In genomic region chr4:15765910-15766703, GRCh38 we compare ENCODE assay signal across 9 cellular contexts. TPM values are rescaled to one million over a fixed set of nuclear protein-coding genes. Genes with fewer than 3 reads are reported as not detected.
DNase-seq lines count a peak whose midpoint lies in the region; ATAC-seq, FAIRE-seq and TF ChIP-seq lines count a peak whose summit lies in the region.
"Had no signal": no experiment of that assay in that cellular context is flagged by ENCODE, and none has a peak within 500 bp of the region (broad histone marks: within the 10 kb centered on the region; RNA-seq: fewer than 3 reads in every experiment).

No MANE protein-coding gene starts in this region.

- H3K9me3 Mint-ChIP-seq in activated T-cell treated with anti-CD3 and anti-CD28 coated beads, Interleukin-2, amount 50 U/mL, for 72 hours, result peaks cover 4 to 9% of the 10 kb centered on the region in 2 donors

- no peak for FAIRE-seq in kidney (lab: Jason Lieb, UNC)
- FAIRE-seq: G401.6 had no signal

- H3K27me3 Mint-ChIP-seq in activated T-cell treated with anti-CD3 and anti-CD28 coated beads, Interleukin-2, amount 50 U/mL, for 72 hours (ENCODE audit: low read depth), result no peaks in the 10 kb centered on the region

- WGBS in transverse colon (ENCODE audit: low coverage in 1 of 2), 2 donors, result 26 to 32% methylated on average over 5 to 6 of the region's 6 CpGs
- 37 to 40% methylated on average over 6 of the region's 6 CpGs for WGBS in GM23248 (ENCODE audit: low coverage in 1 of 2, low lambda C conversion rate in 2 of 2, missing lambda C conversion rate in 2 of 2), 2 experiments

- H4K20me1 ChIP-seq in GM23248 (ENCODE audit: insufficient read depth), result no peaks in the 10 kb centered on the region

- peak overlapping the region in 1 of 4 donors; percentile 2 for H3K27ac ChIP-seq in transverse colon
- no peak overlapping the region for H3K27ac ChIP-seq in GM23248
- no peak overlapping the region for H3K27ac ChIP-seq in kidney (ENCODE audit: low read depth in 2 of 2, low read length in 2 of 2)

- H2AFZ ChIP-seq in GM23248, result no peak overlapping the region

- H3K4me3 ChIP-seq in transverse colon (no peak overlapping the region), GM23248 (no peak overlapping the region), kidney (ENCODE audit: low read length in 2 of 2) (no peak overlapping the region)

- DNase-seq in stimulated activated CD4-positive, alpha-beta T cell treated with anti-CD3 and anti-CD28 coated beads, Interleukin-1b, Interleukin-23, amount 100 ng/mL, for 48 hours, result peak; percentile 40
- no peak for DNase-seq in stimulated activated CD4-positive, alpha-beta T cell treated with anti-CD3 and anti-CD28 coated beads, Interleukin-12 subunit alpha, Interleukin-12 subunit beta, amount 100 ng/mL, for 4 hours
- DNase-seq in activated T-cell treated with anti-CD3 and anti-CD28 coated beads, Interleukin-2, amount 50 U/mL, for 72 hours, result peak; percentile 39 to 57
- DNase-seq in transverse colon (peak; percentile 28), GM23248 (no peak), Right ventricle myocardium inferior (ENCODE audit: missing footprints) (no peak), kidney (no peak)

- no peak for TF ChIP-seq POLR2A in transverse colon (IDR thresholded peaks at IDR 0.05)

- in situ Hi-C loops in transverse colon (cut with MboI; ENCODE audit: low pct_ligation_motif_present in 1 of 4, low pct_unique_long_range_greater_than_20kb in 1 of 4, low sequenced_read_pairs in 3 of 4) (no loop called here), GM23248 (cut with MboI) (no loop called here)

- no peaks in the 10 kb centered on the region for H3K9me2 ChIP-seq in GM23248 (ENCODE audit: insufficient read depth)

- peaks cover 51% of the 10 kb centered on the region for H3K4me1 Mint-ChIP-seq in activated T-cell treated with anti-CD3 and anti-CD28 coated beads, Interleukin-2, amount 50 U/mL, for 72 hours (ENCODE audit: low read depth)

- H3K36me3 ChIP-seq in transverse colon (no peaks in the 10 kb centered on the region), GM23248 (ENCODE audit: low read depth) (no peaks in the 10 kb centered on the region), kidney (ENCODE audit: control insufficient read depth in 1 of 2, insufficient read depth in 2 of 2, low read length in 2 of 2) (no peaks in the 10 kb centered on the region)

- no peak overlapping the region for H3K4me2 ChIP-seq in GM23248 (ENCODE audit: unreplicated experiment)

- intact Hi-C loops in transverse colon (cut with DNase I; ENCODE audit: low total_unique reads) (no loop called here), Right ventricle myocardium inferior (cut with DNase I) (no loop called here), kidney (cut with DNase I) (no loop called here)

- no peaks in the 10 kb centered on the region for H3K27me3 ChIP-seq in transverse colon
- H3K27me3 ChIP-seq in GM23248 (replicated peaks; ENCODE audit: insufficient read depth), result peaks cover 19% of the 10 kb centered on the region

- H3K4me1 ChIP-seq in transverse colon (peaks cover 0 to 9% (median 0%) of the 10 kb centered on the region in 4 donors), GM23248 (ENCODE audit: insufficient read depth) (no peaks in the 10 kb centered on the region), kidney (ENCODE audit: control insufficient read depth in 1 of 2, insufficient read depth in 1 of 2, low read depth in 1 of 2, low read length in 2 of 2) (no peaks in the 10 kb centered on the region)

- no peak for TF ChIP-seq CTCF in transverse colon (IDR thresholded peaks at IDR 0.05)
- TF ChIP-seq CTCF in kidney (IDR thresholded peaks at IDR 0.05; ENCODE audit: borderline replicate concordance, extremely low read depth, insufficient read depth), result no peak

- peak overlapping the region; percentile 79 for H3K27ac Mint-ChIP-seq in activated T-cell treated with anti-CD3 and anti-CD28 coated beads, Interleukin-2, amount 50 U/mL, for 72 hours

- H3K9me3 ChIP-seq in transverse colon (no peaks in the 10 kb centered on the region), GM23248 (ENCODE audit: low read depth) (no peaks in the 10 kb centered on the region), kidney (ENCODE audit: control insufficient read depth in 1 of 2, low read length in 2 of 2) (no peaks in the 10 kb centered on the region)

- H3K9ac ChIP-seq in GM23248 (no peak overlapping the region), kidney (ENCODE audit: low read length in 2 of 2) (no peak overlapping the region)

- peaks cover 5 to 10% of the 10 kb centered on the region in 2 donors for H3K36me3 Mint-ChIP-seq in activated T-cell treated with anti-CD3 and anti-CD28 coated beads, Interleukin-2, amount 50 U/mL, for 72 hours (ENCODE audit: insufficient read depth in 2 of 2)

- ATAC-seq in HG03457 (IDR thresholded peaks at IDR 0.05; ENCODE audit: unreplicated experiment), result peak; percentile 51
- ATAC-seq in activated T-cell treated with anti-CD3 and anti-CD28 coated beads, Interleukin-2, amount 50 U/mL, for 72 hours (replicated peaks in 1 of 2), result peak; percentile 86 to 88
- ATAC-seq in Right ventricle myocardium inferior, result no peak

- no peak for TF ChIP-seq EP300 in transverse colon (IDR thresholded peaks at IDR 0.05; ENCODE audit: low read depth)

- no peaks in the 10 kb centered on the region for H3K79me2 ChIP-seq in GM23248 (ENCODE audit: insufficient read depth)

- H3K4me3 Mint-ChIP-seq in activated T-cell treated with anti-CD3 and anti-CD28 coated beads, Interleukin-2, amount 50 U/mL, for 72 hours, result peak overlapping the region; percentile 55 to 69

- no peaks in the 10 kb centered on the region for H3F3A ChIP-seq in GM23248 (ENCODE audit: insufficient read depth)

RNA-seq across cellular contexts. Expression of gene CD38, which starts 12.0 kb away (rescaled TPM):
- 10 to 100 TPM; 60.2 to 62.9 TPM for total RNA-seq in activated T-cell treated with anti-CD3 and anti-CD28 coated beads, Interleukin-2, amount 50 U/mL, for 72 hours
- total RNA-seq in transverse colon, result 1 to 10 TPM in 3 of 4 donors, not detected in 1; 2.7 to 7.5 (median 3.4) TPM
- not detected in 2 replicates for total RNA-seq in GM23248 (2014; rRNA removed; shearing (Covaris generic))
- polyA plus RNA-seq in GM23248 (2016; fragmentation: Nextera tagmentation; extraction: Ambion mirVana), result not detected in 2 replicates
- 2.2 TPM for total RNA-seq in Right ventricle myocardium inferior
- 8.9 TPM for total RNA-seq in kidney
- 0.15 TPM for polyA plus RNA-seq in kidney (ENCODE audit: insufficient read depth, low read depth, low replicate concordance)

Comparison
In these comparisons a context has a peak if more than half of its experiments do, and no peak if none do; other contexts are left out.
1. DNase-seq: peak in stimulated activated CD4-positive, alpha-beta T cell treated with anti-CD3 and anti-CD28 coated beads, Interleukin-1b, Interleukin-23, amount 100 ng/mL, for 48 hours (single experiment), activated T-cell treated with anti-CD3 and anti-CD28 coated beads, Interleukin-2, amount 50 U/mL, for 72 hours (2 of 2) and transverse colon (single experiment); none in stimulated activated CD4-positive, alpha-beta T cell treated with anti-CD3 and anti-CD28 coated beads, Interleukin-12 subunit alpha, Interleukin-12 subunit beta, amount 100 ng/mL, for 4 hours (single experiment), GM23248 (single experiment), Right ventricle myocardium inferior (single experiment) and kidney (single experiment).